In genomic region chr1:47477595-47478080, GRCh38 we compare ENCODE assay signal across 19 cellular contexts. TPM values are rescaled to one million over a fixed set of nuclear protein-coding genes. Genes with fewer than 3 reads are reported as not detected.
DNase-seq lines count a peak whose midpoint lies in the region; ATAC-seq, FAIRE-seq and TF ChIP-seq lines count a peak whose summit lies in the region.
"Had no signal": no experiment of that assay in that cellular context is flagged by ENCODE, and none has a peak within 500 bp of the region (broad histone marks: within the 10 kb centered on the region; RNA-seq: fewer than 3 reads in every experiment).

No MANE protein-coding gene starts in this region.

- no peak for TF ChIP-seq CTCF in Peyer's patch (IDR thresholded peaks at IDR 0.05)
- TF ChIP-seq CTCF in pancreas (IDR thresholded peaks at IDR 0.05) = no peak

- H3K9me3 ChIP-seq in Peyer's patch = no peaks in the 10 kb centered on the region
- H3K9me3 ChIP-seq in pancreas = no peaks in the 10 kb centered on the region
- H3K9me3 ChIP-seq: gastroesophageal sphincter had no signal

- no peak for TF ChIP-seq POLR2A in Peyer's patch (IDR thresholded peaks at IDR 0.05)

- no peak overlapping the region for H3K4me3 ChIP-seq in Peyer's patch
- no peak overlapping the region for H3K4me3 ChIP-seq in pancreas
- H3K4me3 ChIP-seq: gastroesophageal sphincter, K562 had no signal

- intact Hi-C loops in pancreas (cut with DNase I) = no loop called here

- 47 to 60% methylated on average over 3 of the region's 3 CpGs for WGBS in pancreas, 2 donors

- H3K4me1 ChIP-seq in Peyer's patch (peaks cover 0 to 12% (median 0%) of the 10 kb centered on the region in 4 donors), pancreas (peaks cover 12 to 17% (median 13%) of the 10 kb centered on the region in 3 donors)

- in situ Hi-C loops in Caki2 (cut with HindIII; ENCODE audit: low pct_unique_long_range_greater_than_20kb, low sequenced_read_pairs) = no loop called here

- H3K27me3 ChIP-seq in Peyer's patch (no peaks in the 10 kb centered on the region), pancreas (no peaks in the 10 kb centered on the region)
- H3K27me3 ChIP-seq: gastroesophageal sphincter had no signal

- peak overlapping the region in 3 of 4 donors; percentile 40 to 78 (median 57) for H3K27ac ChIP-seq in Peyer's patch
- peak overlapping the region in 3 of 4 donors; percentile 3 to 73 (median 33) for H3K27ac ChIP-seq in pancreas
- H3K27ac ChIP-seq: gastroesophageal sphincter had no signal

- peak; percentile 51 for FAIRE-seq in pancreas (lab: Jason Lieb, UNC)
- FAIRE-seq: K562 had no signal

- DNase-seq in Caki2 (ENCODE audit: low read depth) (peak; percentile 43), Peyer's patch (peak in 1 of 3 donors; percentile 75), left lobe of liver (ENCODE audit: low spot score) (peak; percentile 85), pancreas (peak in 3 of 6 donors; percentile 34 to 69 (median 50)), NCI-H748 (lab: John Stamatoyannopoulos, UW; ENCODE audit: unreplicated experiment) (no peak)
- no peak for DNase-seq in activated effector memory CD4-positive, alpha-beta T cell treated with anti-CD3 and anti-CD28 coated beads, Interleukin-2, amount 50 U/mL, for 16 hours
- DNase-seq: activated B cell treated with CpG ODN at 0.5 μM for 24 hours; activated naive CD8-positive, alpha-beta T cell treated with anti-CD3 and anti-CD28 coated beads for 36 hours; activated T-cell treated with anti-CD3 and anti-CD28 coated beads, Interleukin-2, amount 50 U/mL, for 48 hours; CD4-positive, alpha-beta T cell; dermis blood vessel endothelial cell; erythroblast; NCI-H1048; NCI-H2029; retina had no signal

- peak; percentile 64 for ATAC-seq in left lobe of liver
- peak; percentile 68 to 76 (median 72) for ATAC-seq in pancreas
- no peak for ATAC-seq in GM18861 (IDR thresholded peaks at IDR 0.05; ENCODE audit: unreplicated experiment)
- no peak for ATAC-seq in HG02763 (IDR thresholded peaks at IDR 0.05; ENCODE audit: unreplicated experiment)
- ATAC-seq: K562 had no signal

- H3K36me3 ChIP-seq in Peyer's patch (no peaks in the 10 kb centered on the region), pancreas (no peaks in the 10 kb centered on the region)
- H3K36me3 ChIP-seq: gastroesophageal sphincter had no signal

RNA-seq across cellular contexts. Expression of gene FOXD2, which starts 39.8 kb away (rescaled TPM):
- 1.6 TPM in 2 replicates for total RNA-seq in Caki2 (2014; rRNA removed; shearing (Covaris generic); ENCODE audit: low replicate concordance)
- total RNA-seq in Peyer's patch (1 to 10 TPM in 3 of 4 donors, not detected in 1; 1.1 to 1.5 (median 1.3) TPM), left lobe of liver (0.55 TPM), pancreas (under 1 TPM; 0.04 to 0.19 (median 0.09) TPM)
- under 1 TPM; 0.02 to 0.08 TPM for polyA plus RNA-seq in pancreas

Comparison
In these comparisons a context has a peak if more than half of its experiments do, and no peak if none do; other contexts are left out.
1. DNase-seq: peak in Caki2 (single experiment) and left lobe of liver (single experiment); none in activated effector memory CD4-positive, alpha-beta T cell treated with anti-CD3 and anti-CD28 coated beads, Interleukin-2, amount 50 U/mL, for 16 hours (single experiment) and NCI-H748 (single experiment).
2. ATAC-seq: peak in left lobe of liver (single experiment) and pancreas (4 of 4); none in GM18861 (single experiment) and HG02763 (single experiment).